Comparison of ENCODE assay signal across 26 cellular contexts in the genomic region with DNA sequence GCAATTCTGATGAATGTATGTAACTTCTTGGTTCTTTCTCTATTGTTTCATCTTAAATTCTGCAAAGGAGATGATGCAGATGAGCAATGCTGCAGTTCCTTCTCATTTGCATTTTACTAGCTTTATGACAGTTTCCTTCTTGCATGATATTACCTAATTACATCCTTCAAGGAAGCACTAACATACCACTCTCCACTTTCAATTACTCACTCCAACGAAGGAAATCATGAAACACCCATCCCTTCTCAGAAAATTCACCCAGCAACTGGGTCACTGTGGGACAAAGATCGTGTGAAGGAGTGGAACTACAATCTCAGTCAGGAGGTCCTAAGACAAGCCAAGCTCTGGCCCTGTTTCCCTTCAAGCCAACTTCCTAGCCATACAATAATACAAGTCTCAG.
"Had no signal": no experiment of that assay in that cellular context is flagged by ENCODE, and none has a peak within 500 bp of the region (broad histone marks: within the 10 kb centered on the region; RNA-seq: fewer than 3 reads in every experiment).

No MANE protein-coding gene starts in this region.

- H3K4me2 ChIP-seq: hepatocyte, smooth muscle cell had no signal

- ATAC-seq: heart right ventricle; left colon; left lung; lower lobe of right lung; natural killer cell; right lobe of liver; stimulated activated naive B cell treated with anti-CD40 and anti-IgM and Interleukin-4, amounts not matched to agents 10 μg/mL and 1 μg/mL and 100 μg/mL, for 72 hours had no signal

- H3K27ac Mint-ChIP-seq: naive B cell; natural killer cell; nephron progenitor cell; progenitor cell of endocrine pancreas; stimulated activated naive B cell treated with anti-CD40 and anti-IgM and Interleukin-4, amounts not matched to agents 10 μg/mL and 1 μg/mL and 100 μg/mL, for 72 hours; stimulated activated naive CD8-positive, alpha-beta T cell treated with anti-CD3 and anti-CD28 coated beads, Interleukin-15, Interleukin-2, amounts not matched to agents 100 ng/mL and 50 ng/mL, for 24 hours; type B pancreatic cell had no signal

- H3K79me2 ChIP-seq: hepatocyte had no signal

- H3K36me3 Mint-ChIP-seq: naive B cell; natural killer cell; stimulated activated naive B cell treated with anti-CD40 and anti-IgM and Interleukin-4, amounts not matched to agents 10 μg/mL and 1 μg/mL and 100 μg/mL, for 72 hours; type B pancreatic cell had no signal

- H3K4me3 Mint-ChIP-seq: naive B cell; natural killer cell; nephron progenitor cell; stimulated activated naive B cell treated with anti-CD40 and anti-IgM and Interleukin-4, amounts not matched to agents 10 μg/mL and 1 μg/mL and 100 μg/mL, for 72 hours; stimulated activated naive CD8-positive, alpha-beta T cell treated with anti-CD3 and anti-CD28 coated beads, Interleukin-15, Interleukin-2, amounts not matched to agents 100 ng/mL and 50 ng/mL, for 24 hours; type B pancreatic cell had no signal

- H3K4me3 ChIP-seq: heart right ventricle, hepatocyte, left lung, lower lobe of right lung, ovary, right atrium auricular region, right lobe of liver, smooth muscle cell, tibial nerve, uterus had no signal

- H3K27me3 Mint-ChIP-seq: progenitor cell of endocrine pancreas had no signal

- H3K27ac ChIP-seq: heart right ventricle, hepatocyte, left lung, lower lobe of right lung, ovary, right atrium auricular region, right lobe of liver, tibial nerve, uterus had no signal

- H3K36me3 ChIP-seq: heart right ventricle, left lung, lower lobe of right lung, ovary, right atrium auricular region, right lobe of liver, tibial nerve, uterus had no signal

- DNase-seq: heart right ventricle; left colon; left lung; lower lobe of right lung; mammary epithelial cell; mesenchymal stem cell; naive B cell; natural killer cell; nephron progenitor cell; ovary; right lobe of liver; stimulated activated CD4-positive, alpha-beta T cell treated with anti-CD3 and anti-CD28 coated beads, Interleukin-1b, Interleukin-23, amount 100 ng/mL, for 48 hours; stimulated activated CD4-positive, alpha-beta T cell treated with anti-CD3 and anti-CD28 coated beads, Interleukin-2, amount 100 ng/mL, for 48 hours; stimulated activated CD4-positive, alpha-beta T cell treated with anti-CD3 and anti-CD28 coated beads, Interleukin-4, amount 100 ng/mL, for 4 hours; stimulated activated CD8-positive, alpha-beta memory T cell treated with anti-CD3 and anti-CD28 coated beads, Interleukin-4, amount 100 ng/mL, for 48 hours; stimulated activated naive B cell treated with anti-CD40 and anti-IgM and Interleukin-4, amounts not matched to agents 10 μg/mL and 1 μg/mL and 100 μg/mL, for 72 hours; substantia nigra; uterus had no signal

- H3K27me3 ChIP-seq: hepatocyte, left lung, ovary, right atrium auricular region, right lobe of liver, tibial nerve, uterus had no signal

- H3K4me1 Mint-ChIP-seq: naive B cell; natural killer cell; stimulated activated naive B cell treated with anti-CD40 and anti-IgM and Interleukin-4, amounts not matched to agents 10 μg/mL and 1 μg/mL and 100 μg/mL, for 72 hours had no signal

- H3K9me3 ChIP-seq: heart right ventricle, left lung, lower lobe of right lung, ovary, right atrium auricular region, right lobe of liver, tibial nerve, uterus had no signal

- H3K4me1 ChIP-seq: heart right ventricle, left lung, lower lobe of right lung, right atrium auricular region, right lobe of liver, tibial nerve, uterus had no signal

- H3K9me3 Mint-ChIP-seq: naive B cell; natural killer cell; nephron progenitor cell; stimulated activated naive CD8-positive, alpha-beta T cell treated with anti-CD3 and anti-CD28 coated beads, Interleukin-15, Interleukin-2, amounts not matched to agents 100 ng/mL and 50 ng/mL, for 24 hours; type B pancreatic cell had no signal

- H2AFZ ChIP-seq: hepatocyte had no signal

- FAIRE-seq: keratinocyte had no signal
